9 cellular contexts compared by ENCODE assay signal in the genomic region with DNA sequence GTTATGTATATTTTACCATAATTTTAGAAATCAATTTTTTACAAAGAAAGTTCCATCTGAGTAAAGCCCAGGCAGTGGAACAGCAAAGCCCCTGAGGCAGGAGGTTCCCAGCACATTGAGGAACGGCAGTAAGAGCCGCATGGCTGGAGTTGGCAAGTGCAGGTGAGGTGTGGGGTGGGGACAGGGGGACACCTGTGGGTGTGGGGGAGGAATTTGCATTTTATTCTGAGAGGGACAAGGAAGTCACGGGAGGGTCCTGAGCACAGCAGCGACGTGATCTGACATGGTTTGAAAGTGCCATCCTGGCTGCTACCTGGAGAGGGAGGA. TPM values are rescaled to one million over a fixed set of nuclear protein-coding genes. Genes with fewer than 3 reads are reported as not detected.
A peak's percentile ranks its signal among the peaks of the same experiment; 100 is the strongest.
DNase-seq lines count a peak whose midpoint lies in the region; ATAC-seq and TF ChIP-seq lines count a peak whose summit lies in the region.
"Had no signal": no experiment of that assay in that cellular context is flagged by ENCODE, and none has a peak within 500 bp of the region (broad histone marks: within the 10 kb centered on the region; RNA-seq: fewer than 3 reads in every experiment).

No MANE protein-coding gene starts in this region.

- no peaks in the 10 kb centered on the region for H3K27me3 ChIP-seq in left ventricle myocardium inferior (ENCODE audit: low read depth)
- H3K27me3 ChIP-seq in naive thymus-derived CD4-positive, alpha-beta T cell (ENCODE audit: control insufficient read depth in 2 of 2, insufficient read depth in 2 of 2, low read length in 2 of 2), result no peaks in the 10 kb centered on the region
- no peaks in the 10 kb centered on the region for H3K27me3 ChIP-seq in aorta (ENCODE audit: control insufficient read depth in 1 of 2, insufficient read depth in 2 of 2, low read length in 1 of 2)

- peak overlapping the region in 4 of 9 donors; percentile 49 to 85 (median 74) for H3K27ac Mint-ChIP-seq in naive thymus-derived CD4-positive, alpha-beta T cell

- no peaks in the 10 kb centered on the region for H3K9me3 Mint-ChIP-seq in naive thymus-derived CD4-positive, alpha-beta T cell

- H3K4me1 ChIP-seq in left ventricle myocardium inferior, result peaks cover 40% of the 10 kb centered on the region
- H3K4me1 ChIP-seq in naive thymus-derived CD4-positive, alpha-beta T cell (ENCODE audit: control insufficient read depth in 2 of 2, insufficient read depth in 2 of 2, low read length in 2 of 2), result no peaks in the 10 kb centered on the region
- no peaks in the 10 kb centered on the region for H3K4me1 ChIP-seq in aorta (ENCODE audit: control insufficient read depth in 1 of 2, insufficient read depth in 2 of 2, low read length in 2 of 2)

- intact Hi-C loops in left ventricle myocardium inferior (cut with micrococcal nuclease), result no loop called here
- intact Hi-C loops in Right ventricle myocardium inferior (cut with DNase I), result no loop called here
- intact Hi-C loops in naive thymus-derived CD4-positive, alpha-beta T cell (cut with micrococcal nuclease), result no loop called here
- intact Hi-C loops in aorta (cut with DNase I), result loop anchor here in 1 of 2 donors (5.0 kb wide), 1 partner anchor 43 kb away; no protein-coding TSS in a partner anchor

- H3K36me3 ChIP-seq in left ventricle myocardium inferior (peaks cover 17% of the 10 kb centered on the region), aorta (ENCODE audit: control insufficient read depth in 1 of 2, insufficient read depth in 2 of 2, low read length in 1 of 2) (no peaks in the 10 kb centered on the region)
- H3K36me3 ChIP-seq in naive thymus-derived CD4-positive, alpha-beta T cell (ENCODE audit: control insufficient read depth in 2 of 3, insufficient read depth in 3 of 3, low read length in 3 of 3), result peaks cover 0 to 6% (median 0%) of the 10 kb centered on the region in 3 experiments

- peaks cover 0 to 7% (median 2%) of the 10 kb centered on the region in 7 donors for H3K4me1 Mint-ChIP-seq in naive thymus-derived CD4-positive, alpha-beta T cell

- WGBS in aorta, 2 donors, result 37 to 40% methylated on average over 5 of the region's 5 CpGs

- TF ChIP-seq CTCF in left ventricle myocardium inferior (IDR thresholded peaks at IDR 0.05; ENCODE audit: borderline replicate concordance), result no peak

- POLR2A ChIA-PET in naive thymus-derived CD4-positive, alpha-beta T cell (lab: Charles Lee), result no interaction called here

- H3K9me3 ChIP-seq in left ventricle myocardium inferior (replicated peaks) (no peaks in the 10 kb centered on the region), aorta (ENCODE audit: control insufficient read depth, low read length) (no peaks in the 10 kb centered on the region)
- H3K9me3 ChIP-seq in naive thymus-derived CD4-positive, alpha-beta T cell (ENCODE audit: control insufficient read depth in 2 of 3, low read length in 3 of 3), result no peaks in the 10 kb centered on the region

- H3K27ac ChIP-seq in left ventricle myocardium inferior (replicated peaks) (peak overlapping the region; percentile 93), cingulate gyrus (ENCODE audit: low read depth, low read length) (peak overlapping the region; percentile 87), aorta (ENCODE audit: low read depth in 1 of 2, low read length in 2 of 2) (peak overlapping the region; percentile 84 to 97)
- H3K27ac ChIP-seq in naive thymus-derived CD4-positive, alpha-beta T cell (ENCODE audit: low read depth, low read length), result no peak overlapping the region

- peak overlapping the region; percentile 63 for H3K4me3 ChIP-seq in left ventricle myocardium inferior
- H3K4me3 ChIP-seq in naive thymus-derived CD4-positive, alpha-beta T cell (ENCODE audit: low read length), result no peak overlapping the region
- H3K4me3 ChIP-seq in aorta (ENCODE audit: low read length in 2 of 2), result no peak overlapping the region

- no peaks in the 10 kb centered on the region for H3K27me3 Mint-ChIP-seq in naive thymus-derived CD4-positive, alpha-beta T cell

- peaks cover 0 to 13% (median 0%) of the 10 kb centered on the region in 5 donors for H3K36me3 Mint-ChIP-seq in naive thymus-derived CD4-positive, alpha-beta T cell

- H3K4me3 Mint-ChIP-seq in naive thymus-derived CD4-positive, alpha-beta T cell, result peak overlapping the region in 9 of 10 donors; percentile 48 to 84 (median 75)

- CTCF ChIA-PET in naive thymus-derived CD4-positive, alpha-beta T cell (lab: Charles Lee), result no interaction called here

- DNase-seq in left ventricle myocardium inferior (no peak), Right ventricle myocardium inferior (ENCODE audit: missing footprints) (no peak), aorta (no peak), NCI-H2107 treated with DMSO at 0.1 percent for 48 hours (lab: John Stamatoyannopoulos, UW; ENCODE audit: unreplicated experiment) (no peak)
- no peak for DNase-seq in naive thymus-derived CD4-positive, alpha-beta T cell
- DNase-seq in stimulated activated CD4-positive, alpha-beta T cell treated with anti-CD3 and anti-CD28 coated beads, Interleukin-4, amount 100 ng/mL, for 24 hours, result no peak

- ATAC-seq in Right ventricle myocardium inferior (no peak), aorta (ENCODE audit: low FRiP score) (no peak), HG03469 (IDR thresholded peaks at IDR 0.05; ENCODE audit: unreplicated experiment) (no peak)
- ATAC-seq in naive thymus-derived CD4-positive, alpha-beta T cell, result peak; percentile 5

RNA-seq across cellular contexts. Expression of gene ADI1, which starts 16.1 kb away (rescaled TPM):
- total RNA-seq in left ventricle myocardium inferior (195 TPM), Right ventricle myocardium inferior (160 TPM), aorta (10 to 100 TPM; 63.7 to 70.7 TPM)
- total RNA-seq in naive thymus-derived CD4-positive, alpha-beta T cell, result 10 to 100 TPM; 26.4 to 41.7 (median 39.3) TPM
- polyA plus RNA-seq in naive thymus-derived CD4-positive, alpha-beta T cell, result 10 to 100 TPM; 60.9 to 73.3 TPM
- 100 to 1,000 TPM; 158 to 206 TPM for polyA plus RNA-seq in aorta

RNA-seq across cellular contexts. Expression of gene RNASEH1, which starts 22.7 kb away (rescaled TPM):
- total RNA-seq in left ventricle myocardium inferior (20.9 TPM), Right ventricle myocardium inferior (20.9 TPM), aorta (10 to 100 TPM; 19.9 to 20.1 TPM)
- total RNA-seq in naive thymus-derived CD4-positive, alpha-beta T cell, result 10 to 100 TPM; 17.6 to 31.2 (median 23.4) TPM
- polyA plus RNA-seq in naive thymus-derived CD4-positive, alpha-beta T cell, result 10 to 100 TPM; 31.1 to 37.6 TPM
- polyA plus RNA-seq in aorta, result 10 to 100 TPM; 11.0 to 19.5 TPM

RNA-seq across cellular contexts. Expression of gene RPS7, which starts 39.6 kb away (rescaled TPM):
- 583 TPM for total RNA-seq in left ventricle myocardium inferior
- total RNA-seq in Right ventricle myocardium inferior, result 657 TPM
- total RNA-seq in naive thymus-derived CD4-positive, alpha-beta T cell, result 1,000 to 10,000 TPM; 1,197 to 1,878 (median 1,602) TPM
- 1,000 to 10,000 TPM; 1,224 to 1,352 TPM for polyA plus RNA-seq in naive thymus-derived CD4-positive, alpha-beta T cell
- 100 to 1,000 TPM; 840 to 917 TPM for total RNA-seq in aorta
- 1,000 to 10,000 TPM; 1,928 to 3,519 TPM for polyA plus RNA-seq in aorta

RNA-seq across cellular contexts. Expression of gene COLEC11, which starts 59.5 kb away (rescaled TPM):
- total RNA-seq in left ventricle myocardium inferior (4.9 TPM), Right ventricle myocardium inferior (1.9 TPM), aorta (1 to 10 TPM; 1.4 to 1.7 TPM)
- under 1 TPM in 1 of 5 experiments, not detected in 4; 0.48 TPM for total RNA-seq in naive thymus-derived CD4-positive, alpha-beta T cell
- polyA plus RNA-seq in naive thymus-derived CD4-positive, alpha-beta T cell, result under 1 TPM in 1 of 2 donors, not detected in 1; 0.46 TPM
- polyA plus RNA-seq in aorta, result 10 to 100 TPM; 31.3 to 33.2 TPM
- total RNA-seq: myocyte had no signal
